18 cellular contexts compared by ENCODE assay signal in the genomic region with DNA sequence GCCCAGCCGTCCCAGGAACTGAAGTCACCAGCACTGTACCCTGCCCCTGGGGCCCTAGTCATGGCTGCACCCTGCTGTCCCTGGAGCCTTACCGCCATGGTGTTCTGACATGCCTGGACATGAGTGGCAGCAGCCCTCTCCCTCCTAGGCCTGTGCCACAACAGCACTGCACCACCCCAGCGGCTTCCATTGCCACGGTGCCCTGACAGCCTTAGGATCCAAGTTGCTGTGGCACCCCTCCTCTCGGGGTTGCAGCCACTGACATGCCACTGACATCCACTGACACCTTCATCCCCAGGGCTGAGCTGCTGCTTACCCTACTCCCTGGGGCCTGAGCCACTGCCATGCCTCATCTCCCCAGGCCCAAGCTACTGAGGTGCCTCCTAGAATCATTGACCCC. TPM values are rescaled to one million over a fixed set of nuclear protein-coding genes. Genes with fewer than 3 reads are reported as not detected.
DNase-seq lines count a peak whose midpoint lies in the region; ATAC-seq, FAIRE-seq and TF ChIP-seq lines count a peak whose summit lies in the region.
"Had no signal": no experiment of that assay in that cellular context is flagged by ENCODE, and none has a peak within 500 bp of the region (broad histone marks: within the 10 kb centered on the region; RNA-seq: fewer than 3 reads in every experiment).

No MANE protein-coding gene starts in this region.

- H3K79me1 ChIP-seq in H1 (ENCODE audit: low read depth, low read length) (no peaks in the 10 kb centered on the region), neuronal stem cell (ENCODE audit: low read depth, low read length) (no peaks in the 10 kb centered on the region)

- TF ChIP-seq RAD21 in H1 (IDR thresholded peaks at IDR 0.05 in 1 of 2, conservative IDR thresholded peaks at IDR 0.05 in 1 of 2; ENCODE audit: low read depth in 2 of 2, low read length in 2 of 2): no peak

- 88% methylated on average over 5 of the region's 5 CpGs; no CpG with 5 or more reads in 1 of the 2 experiments for WGBS in H1 (ENCODE audit: extremely low coverage in 1 of 2, insufficient coverage in 1 of 2, insufficient read length in 1 of 2, insufficient replicate concordance in 2 of 2, low coverage in 1 of 2, low lambda C conversion rate in 2 of 2, missing lambda C conversion rate in 1 of 2), 2 experiments
- no CpG with 5 or more reads among the region's 5 CpGs for WGBS in neuronal stem cell (ENCODE audit: extremely low coverage in 2 of 2, insufficient read length in 2 of 2, insufficient replicate concordance in 1 of 2), 2 donors
- 71 to 100% methylated on average over 1 to 3 of the region's 5 CpGs for WGBS in gastroesophageal sphincter (ENCODE audit: low coverage in 1 of 2), 2 donors

- H3K23ac ChIP-seq in H1 (ENCODE audit: insufficient read length) (no peak overlapping the region), neuronal stem cell (ENCODE audit: low read depth, low read length, poor library complexity) (peak overlapping the region; percentile 52)

- H2BK120ac ChIP-seq in H1 (replicated peaks; ENCODE audit: low read depth, low read length) (peak overlapping the region; percentile 41), neuronal stem cell (ENCODE audit: low read depth, low read length) (peak overlapping the region; percentile 51)

- H3K23me2 ChIP-seq in H1 (ENCODE audit: low read depth, low read length): peaks cover 3% of the 10 kb centered on the region

- peak; percentile 12 for DNase-seq in activated CD8-positive, alpha-beta memory T cell treated with anti-CD3 and anti-CD28 coated beads, Interleukin-2, amount 50 U/mL, for 48 hours
- no peak for DNase-seq in activated CD8-positive, alpha-beta memory T cell treated with anti-CD3 and anti-CD28 coated beads, Interleukin-2, amount 50 U/mL, for 4 hours
- DNase-seq in H1 (ENCODE audit: low read depth in 1 of 2, low spot score in 2 of 2) (no peak), neuronal stem cell (ENCODE audit: low spot score) (no peak), upper lobe of right lung (peak; percentile 46), NCI-H526 (lab: John Stamatoyannopoulos, UW) (no peak), GM20000 (ENCODE audit: low spot score) (no peak)
- DNase-seq: 8988T; CD4-positive, alpha-beta memory T cell; DMS79; HCEC 1CT; NCI-H1417; NCI-H1930; NCI-H446 treated with DMSO at 0.1 percent for 48 hours; NCI-H774; PC-3 had no signal

- peak overlapping the region; percentile 43; the same call in 1 of the 2 replicates for H2BK20ac ChIP-seq in H1 (ENCODE audit: low read length)

- H2BK5ac ChIP-seq in H1 (ENCODE audit: low read depth, low read length) (no peak overlapping the region; the same call in 1 of the 2 replicates), neuronal stem cell (ENCODE audit: low read length) (no peak overlapping the region)

- H3K4me1 ChIP-seq in H1 (replicated peaks in 1 of 4; ENCODE audit: control insufficient read depth in 3 of 4, insufficient read depth in 4 of 4, low read length in 3 of 4): no peaks in the 10 kb centered on the region; a peak in 1 of 7 replicates
- peaks cover 0 to 3% of the 10 kb centered on the region in 2 donors for H3K4me1 ChIP-seq in neuronal stem cell (ENCODE audit: control insufficient read depth in 2 of 2, insufficient read depth in 1 of 2, low read depth in 1 of 2, low read length in 2 of 2)
- H3K4me1 ChIP-seq in upper lobe of right lung: no peaks in the 10 kb centered on the region
- H3K4me1 ChIP-seq in gastroesophageal sphincter: no peaks in the 10 kb centered on the region

- H3K79me2 ChIP-seq in H1 (ENCODE audit: control insufficient read depth in 1 of 2, insufficient read depth in 2 of 2, low read length in 2 of 2): no peaks in the 10 kb centered on the region

- H3K27ac ChIP-seq in H1 (ENCODE audit: low read depth, low read length): no peak overlapping the region; the same call in 1 of the 2 replicates
- no peak overlapping the region for H3K27ac ChIP-seq in neuronal stem cell (replicated peaks; ENCODE audit: low read length)
- H3K27ac ChIP-seq in upper lobe of right lung: no peak overlapping the region
- H3K27ac ChIP-seq in gastroesophageal sphincter: no peak overlapping the region

- TF ChIP-seq EP300 in H1 (IDR thresholded peaks at IDR 0.05; ENCODE audit: borderline replicate concordance in 1 of 2, low read depth in 2 of 2, low read length in 2 of 2) (no peak), gastroesophageal sphincter (IDR thresholded peaks at IDR 0.05) (no peak)

- no peak for ATAC-seq in upper lobe of right lung
- no peak for ATAC-seq in gastroesophageal sphincter
- ATAC-seq: PC-3 had no signal

- H2BK12ac ChIP-seq in H1 (ENCODE audit: low read depth, low read length) (no peak overlapping the region), neuronal stem cell (ENCODE audit: low read length) (peak overlapping the region; percentile 16)

- H4K20me1 ChIP-seq in H1 (replicated peaks in 1 of 2; ENCODE audit: control insufficient read depth in 1 of 2, insufficient read depth in 2 of 2, low read length in 2 of 2): no peaks in the 10 kb centered on the region

- TF ChIP-seq CTCF in H1 (IDR thresholded peaks at IDR 0.05; ENCODE audit: control extremely low read depth in 1 of 3, insufficient read depth in 1 of 3, low read depth in 1 of 3, low read length in 3 of 3) (no peak), upper lobe of right lung (IDR thresholded peaks at IDR 0.05) (no peak), GM20000 (IDR thresholded peaks at IDR 0.05; ENCODE audit: extremely low read depth, missing control alignments) (no peak), gastroesophageal sphincter (IDR thresholded peaks at IDR 0.05) (no peak)

- H4K91ac ChIP-seq in H1 (replicated peaks; ENCODE audit: insufficient read length, low read length) (peak overlapping the region; percentile 6), neuronal stem cell (ENCODE audit: low read depth, low read length, poor library complexity) (no peak overlapping the region)

- no peaks in the 10 kb centered on the region for H3K9me3 ChIP-seq in H1 (ENCODE audit: insufficient read depth in 2 of 2, low read depth in 1 of 2, low read length in 1 of 2)
- H3K9me3 ChIP-seq in neuronal stem cell (replicated peaks in 1 of 2; ENCODE audit: control insufficient read depth in 2 of 2, insufficient read depth in 1 of 2, low read depth in 1 of 2, low read length in 2 of 2): no peaks in the 10 kb centered on the region
- no peaks in the 10 kb centered on the region for H3K9me3 ChIP-seq in upper lobe of right lung
- H3K9me3 ChIP-seq in gastroesophageal sphincter: peaks cover 0 to 20% (median 0%) of the 10 kb centered on the region in 3 donors

- H3K56ac ChIP-seq in H1 (replicated peaks; ENCODE audit: insufficient read length, low read depth, low read length): no peak overlapping the region

- POLR2A ChIA-PET in H1 (lab: Charles Lee; ENCODE audit: partially characterized antibody): interaction anchor here (0.8 kb wide), 1 partner anchor 12 kb away, joined by 3 read pairs; no protein-coding TSS in a partner anchor

- H3K36me3 ChIP-seq in H1 (ENCODE audit: control insufficient read depth in 2 of 4, insufficient read depth in 4 of 4, low read length in 3 of 4): no peaks in the 10 kb centered on the region; a peak in 1 of 8 replicates
- no peaks in the 10 kb centered on the region for H3K36me3 ChIP-seq in neuronal stem cell (replicated peaks in 1 of 2; ENCODE audit: control insufficient read depth in 2 of 2, insufficient read depth in 2 of 2, low read length in 2 of 2)
- H3K36me3 ChIP-seq in upper lobe of right lung: no peaks in the 10 kb centered on the region
- no peaks in the 10 kb centered on the region for H3K36me3 ChIP-seq in gastroesophageal sphincter

- no peak for FAIRE-seq in H1 (lab: Jason Lieb, UNC)

- H2AK5ac ChIP-seq in H1 (ENCODE audit: low read depth, low read length): no peak overlapping the region
- peak overlapping the region; percentile 66 for H2AK5ac ChIP-seq in neuronal stem cell (ENCODE audit: low read depth, low read length)

- CTCF ChIA-PET in H1 (lab: Charles Lee; ENCODE audit: partially characterized antibody): interaction anchor here (0.7 to 2.2 kb wide), 2 partner anchors 11 to 15 kb away, joined by 3 to 7 read pairs; no protein-coding TSS in a partner anchor

- TF ChIP-seq POLR2A in H1 (IDR thresholded peaks at IDR 0.05; ENCODE audit: control extremely low read depth in 1 of 2, low read depth in 2 of 2, low read length in 2 of 2) (no peak), gastroesophageal sphincter (IDR thresholded peaks at IDR 0.05) (no peak)

- H3K9ac ChIP-seq in H1 (replicated peaks in 1 of 4; ENCODE audit: extremely low read depth in 1 of 4, low read depth in 3 of 4, low read length in 3 of 4) (no peak overlapping the region), neuronal stem cell (ENCODE audit: low read depth, low read length, poor library complexity) (peak overlapping the region; percentile 34)

- no peaks in the 10 kb centered on the region; a peak in 1 of 7 replicates for H3K27me3 ChIP-seq in H1 (replicated peaks in 1 of 4; ENCODE audit: control insufficient read depth in 3 of 4, extremely low read depth in 1 of 4, insufficient read depth in 3 of 4, low read length in 3 of 4)
- peaks cover 0 to 14% (median 2%) of the 10 kb centered on the region in 3 experiments for H3K27me3 ChIP-seq in neuronal stem cell (ENCODE audit: control insufficient read depth in 3 of 3, insufficient read depth in 3 of 3, low read depth in 1 of 3, low read length in 3 of 3)
- no peaks in the 10 kb centered on the region for H3K27me3 ChIP-seq in upper lobe of right lung
- H3K27me3 ChIP-seq in gastroesophageal sphincter: peaks cover 43% of the 10 kb centered on the region

- no peak overlapping the region for H4K5ac ChIP-seq in H1 (ENCODE audit: insufficient read length, low read depth, low read length)

- H2AFZ ChIP-seq in H1 (ENCODE audit: low read length) (no peak overlapping the region), neuronal stem cell (ENCODE audit: low read length) (no peak overlapping the region)

- H4K8ac ChIP-seq in H1 (ENCODE audit: extremely low read depth, insufficient read depth, low read length) (no peak overlapping the region), neuronal stem cell (ENCODE audit: low read depth, low read length) (peak overlapping the region; percentile 74)

- H3K18ac ChIP-seq in H1 (ENCODE audit: extremely low read depth, low read length) (no peak overlapping the region), neuronal stem cell (ENCODE audit: low read length) (peak overlapping the region; percentile 88)

- H2BK15ac ChIP-seq in H1 (ENCODE audit: low read length) (no peak overlapping the region), neuronal stem cell (ENCODE audit: low read length) (peak overlapping the region; percentile 84)

- H3K4ac ChIP-seq in H1 (replicated peaks; ENCODE audit: insufficient read length, low read depth, low read length): peak overlapping the region; percentile 78
- no peak overlapping the region for H3K4ac ChIP-seq in neuronal stem cell (ENCODE audit: low read length)

- intact Hi-C loops in upper lobe of right lung (cut with DNase I): no loop called here

- H3K4me3 ChIP-seq in H1 (ENCODE audit: extremely low read depth in 1 of 4, insufficient read depth in 2 of 4, low read depth in 3 of 4, low read length in 4 of 4) (no peak overlapping the region), neuronal stem cell (ENCODE audit: low read length in 2 of 2) (peak overlapping the region in 1 of 2 donors; percentile 9), upper lobe of right lung (no peak overlapping the region), gastroesophageal sphincter (no peak overlapping the region)

- no peak overlapping the region for H3K14ac ChIP-seq in H1 (ENCODE audit: insufficient read length)
- H3K14ac ChIP-seq in neuronal stem cell (ENCODE audit: low read length): peak overlapping the region; percentile 91

- H3K4me2 ChIP-seq in H1 (ENCODE audit: insufficient read depth in 1 of 2, low read depth in 2 of 2, low read length in 2 of 2) (no peak overlapping the region), neuronal stem cell (ENCODE audit: insufficient read depth, low read length, poor library complexity, severe bottlenecking) (no peak overlapping the region)

RNA-seq across cellular contexts. Expression of a gene that starts 39.6 kb away (rescaled TPM):
- not detected in 2 replicates for total RNA-seq in H1 (2021; fragmentation: NEBNext Ultra II Directional; extraction: Animal tissue kit (Norgen Biotek cat#: 25700))
- not detected in 2 replicates for polyA plus RNA-seq in H1 (2011; rRNA removed)
- 0.01 TPM for polyA plus RNA-seq in H1 (2011; cell fraction: cytosol; rRNA removed)
- polyA plus RNA-seq in H1 (2011; cell fraction: nucleus; rRNA removed): not detected
- polyA plus RNA-seq in H1 (2012, experiment 1 of 2): not detected in 4 replicates
- polyA plus RNA-seq in H1 (2012, experiment 2 of 2): not detected
- under 0.01 TPM for polyA plus RNA-seq in H1 (2013, experiment 1 of 2)
- 0.04 TPM for polyA plus RNA-seq in H1 (2013, experiment 2 of 2)
- polyA minus RNA-seq in H1 (2011; rRNA and poly(A)+ RNA removed): 0.03 TPM in 1 of 2 replicates, not detected in the other
- polyA minus RNA-seq in H1 (2011; cell fraction: cytosol; rRNA and poly(A)+ RNA removed): not detected
- not detected for polyA minus RNA-seq in H1 (2011; cell fraction: nucleus; rRNA and poly(A)+ RNA removed)
- 0.08 TPM for polyA plus RNA-seq in neuronal stem cell (2013, experiment 1 of 2)
- 0.06 TPM for polyA plus RNA-seq in neuronal stem cell (2013, experiment 2 of 2)
- total RNA-seq in upper lobe of right lung (10.1 TPM), gastroesophageal sphincter (under 1 TPM in 1 of 4 donors, not detected in 3; 0.08 TPM)
- total RNA-seq: CD4-positive, alpha-beta memory T cell had no signal
- polyA plus RNA-seq: BJ had no signal

Comparison
In these comparisons a context has a peak if more than half of its experiments do, and no peak if none do; other contexts are left out.
1. DNase-seq: peak in activated CD8-positive, alpha-beta memory T cell treated with anti-CD3 and anti-CD28 coated beads, Interleukin-2, amount 50 U/mL, for 48 hours (single experiment) and upper lobe of right lung (single experiment); none in activated CD8-positive, alpha-beta memory T cell treated with anti-CD3 and anti-CD28 coated beads, Interleukin-2, amount 50 U/mL, for 4 hours (single experiment), H1 (0 of 2), neuronal stem cell (single experiment), NCI-H526 (0 of 2) and GM20000 (single experiment).